ENCODE assay signal across 10 cellular contexts in genomic region chr11:112837162-112837826, GRCh38.
A peak's percentile ranks its signal among the peaks of the same experiment; 100 is the strongest.
DNase-seq lines count a peak whose midpoint lies in the region; ATAC-seq, FAIRE-seq and TF ChIP-seq lines count a peak whose summit lies in the region.
"Had no signal": no experiment of that assay in that cellular context is flagged by ENCODE, and none has a peak within 500 bp of the region (broad histone marks: within the 10 kb centered on the region; RNA-seq: fewer than 3 reads in every experiment).

No MANE protein-coding gene starts in this region.

- TF ChIP-seq EP300 in HepG2 (IDR thresholded peaks at IDR 0.05; ENCODE audit: low read depth in 2 of 2, low read length in 2 of 2) (no peak), HepG2 (CRISPR knock-in tag; IDR thresholded peaks at IDR 0.05; ENCODE audit: borderline replicate concordance) (no peak)

- H3K4me1 ChIP-seq in HepG2 (ENCODE audit: insufficient read depth, low read length) (no peaks in the 10 kb centered on the region), foreskin keratinocyte (no peaks in the 10 kb centered on the region)

- no peaks in the 10 kb centered on the region for H3K79me2 ChIP-seq in HepG2 (ENCODE audit: insufficient read depth, low read length)

- ATAC-seq in HepG2 (peak; percentile 74), foreskin keratinocyte (no peak)
- ATAC-seq: activated naive CD4-positive, alpha-beta T cell treated with anti-CD3 and anti-CD28 coated beads, Interleukin-2, amount 50 U/mL, for 72 hours had no signal

- POLR2A ChIA-PET in HepG2 (lab: Yijun Ruan, JAX): no interaction called here

- no peak overlapping the region for H3K27ac ChIP-seq in HepG2 (ENCODE audit: extremely low read length, insufficient read depth, low read length)
- no peak overlapping the region for H3K27ac ChIP-seq in foreskin keratinocyte

- H2AFZ ChIP-seq in HepG2 (ENCODE audit: low read length): no peak overlapping the region

- TF ChIP-seq POLR2A in HepG2 (IDR thresholded peaks at IDR 0.05; ENCODE audit: insufficient read depth in 1 of 2, low read depth in 2 of 2, low read length in 2 of 2): no peak

- H3K9ac ChIP-seq in HepG2 (ENCODE audit: insufficient read depth, low read depth, low read length): no peak overlapping the region

- no peaks in the 10 kb centered on the region for H4K20me1 ChIP-seq in HepG2 (ENCODE audit: insufficient read depth, low read length)

- no peak overlapping the region for H3K4me2 ChIP-seq in HepG2 (ENCODE audit: low read depth, low read length)

- no peaks in the 10 kb centered on the region for H3K36me3 ChIP-seq in HepG2 (replicated peaks in 1 of 2; ENCODE audit: control insufficient read depth in 1 of 2, insufficient read depth in 2 of 2, low read length in 2 of 2)

- 0% methylated on average over 4 of the region's 8 CpGs for WGBS in HepG2 (ENCODE audit: low lambda C conversion rate)

- CTCF ChIA-PET in HepG2 (lab: Yijun Ruan, JAX; ENCODE audit: low intra/inter-chr PET ratio, low total read pairs): no interaction called here

- no TSS peak for BruUV-seq in HepG2 (replicated peaks; lab: Mats Ljungman, UMichigan)

- TF ChIP-seq CTCF in HepG2 (CRISPR knock-in tag; IDR thresholded peaks at IDR 0.05) (no peak), foreskin keratinocyte (conservative IDR thresholded peaks at IDR 0.05) (no peak)

- H3K4me3 ChIP-seq in HepG2 (replicated peaks in 1 of 3; ENCODE audit: insufficient read depth in 1 of 3, low read depth in 2 of 3, low read length in 3 of 3): no peak overlapping the region

- H3K9me3 ChIP-seq in HepG2 (ENCODE audit: low read length): no peaks in the 10 kb centered on the region

- no peaks in the 10 kb centered on the region for H3K27me3 ChIP-seq in HepG2 (ENCODE audit: control insufficient read depth in 1 of 2, insufficient read depth in 2 of 2, low read length in 2 of 2)
- peaks cover 3% of the 10 kb centered on the region for H3K27me3 ChIP-seq in foreskin keratinocyte

- FAIRE-seq in HepG2 (lab: Jason Lieb, UNC): no peak

- in situ Hi-C loops in HepG2 (cut with HindIII; ENCODE audit: extremely low pct_ligation_motif_present, low pct_unique_long_range_greater_than_20kb) (loop anchor here (25.0 kb wide), 1 partner anchor 450 kb away; no protein-coding TSS in a partner anchor), ACHN (cut with HindIII; ENCODE audit: low pct_ligation_motif_present, low pct_unique_long_range_greater_than_20kb, low sequenced_read_pairs) (no loop called here)

- no peak for TF ChIP-seq RAD21 in HepG2 (CRISPR knock-in tag; IDR thresholded peaks at IDR 0.05)

- intact Hi-C loops in HepG2 (cut with micrococcal nuclease; ENCODE audit: unreplicated experiment): no loop called here

- DNase-seq in Daoy (ENCODE audit: low read depth): peak; percentile 8
- peak; percentile 19 for DNase-seq in NCI-H1092 (lab: John Stamatoyannopoulos, UW)
- peak in 42 of 58 donors; percentile 7 to 69 (median 36) for DNase-seq in anterior cingulate cortex (lab: John Stamatoyannopoulos, UW)
- DNase-seq in HepG2 (ENCODE audit: low spot score): no peak
- DNase-seq in NOMO-1 (lab: John Stamatoyannopoulos, UW; ENCODE audit: unreplicated experiment in 2 of 2): no peak
- DNase-seq in ACHN: no peak
- no peak for DNase-seq in NCI-H2227 (lab: John Stamatoyannopoulos, UW; ENCODE audit: unreplicated experiment)
- DNase-seq in foreskin keratinocyte: no peak
- DNase-seq: GF-D8 had no signal

TF ChIP-seq in HepG2, 621 proteins besides CTCF, POLR2A, EP300 and RAD21:
- TF ChIP-seq MAF1 (CRISPR knock-in tag; IDR thresholded peaks at IDR 0.05; ENCODE audit: borderline replicate concordance): no peak
- TF ChIP-seq ZNF230 (CRISPR knock-in tag; IDR thresholded peaks at IDR 0.05): no peak
- TF ChIP-seq ZNF7 (CRISPR knock-in tag; IDR thresholded peaks at IDR 0.05): no peak
- peak; percentile 9; the same call in 1 of the 2 replicates for TF ChIP-seq STAG1 (CRISPR knock-in tag; IDR thresholded peaks at IDR 0.05)

Comparison
In these comparisons a context has a peak if more than half of its experiments do, and no peak if none do; other contexts are left out.
1. DNase-seq: peak in Daoy (single experiment), NCI-H1092 (single experiment) and anterior cingulate cortex (42 of 58); none in HepG2 (single experiment), NOMO-1 (0 of 2), ACHN (single experiment), NCI-H2227 (single experiment) and foreskin keratinocyte (0 of 2).